8 cellular contexts compared by ENCODE assay signal in genomic region chr4:139665690-139666529, GRCh38. TPM values are rescaled to one million over a fixed set of nuclear protein-coding genes. Genes with fewer than 3 reads are reported as not detected.
DNase-seq lines count a peak whose midpoint lies in the region; ATAC-seq and TF ChIP-seq lines count a peak whose summit lies in the region.

MGST2 (plus strand) TSS chr4:139665819; CDS start chr4:139666020, 201 bp downstream.

- no peaks in the 10 kb centered on the region for H4K20me1 ChIP-seq in DOHH2 (ENCODE audit: control insufficient read depth, insufficient read depth, low read depth, low read length)

- POLR2A ChIA-PET in activated naive CD8-positive, alpha-beta T cell treated with anti-CD3 and anti-CD28 coated beads, Interleukin-2, amount 10 ng/mL, durations not matched to agents 7 days and 5 days (lab: Charles Lee), result interaction anchor here (0.8 to 1.4 kb wide), 4 partner anchors 8 to 578 kb away, joined by 3 to 5 read pairs (median 3); no protein-coding TSS in a partner anchor

- peak within 1 kb of the TSS; percentile 22 for H3K27ac ChIP-seq in DOHH2 (ENCODE audit: low read depth, low read length)

- no peaks in the 10 kb centered on the region for H3K9me3 Mint-ChIP-seq in activated naive CD8-positive, alpha-beta T cell treated with anti-CD3 and anti-CD28 coated beads, Interleukin-2, amount 10 ng/mL, durations not matched to agents 7 days and 5 days

- no peak for TF ChIP-seq CTCF in DOHH2 (IDR thresholded peaks at IDR 0.05; ENCODE audit: low read depth, low read length, poor library complexity, severe bottlenecking)

- H3K27ac Mint-ChIP-seq in activated naive CD8-positive, alpha-beta T cell treated with anti-CD3 and anti-CD28 coated beads, Interleukin-2, amount 10 ng/mL, durations not matched to agents 7 days and 5 days, result peak within 1 kb of the TSS; percentile 95

- H3K79me2 ChIP-seq in DOHH2 (ENCODE audit: control insufficient read depth, low read length), result peaks cover 10% of the 10 kb centered on the region; the same call in 1 of the 2 replicates

- peak within 1 kb of the TSS; percentile 80 for H3K4me2 ChIP-seq in DOHH2 (ENCODE audit: low read length)

- H3K36me3 ChIP-seq in DOHH2 (ENCODE audit: control insufficient read depth, low read length), result no peaks in the 10 kb centered on the region

- H3K4me3 Mint-ChIP-seq in activated naive CD8-positive, alpha-beta T cell treated with anti-CD3 and anti-CD28 coated beads, Interleukin-2, amount 10 ng/mL, durations not matched to agents 7 days and 5 days, result peak within 1 kb of the TSS; percentile 98

- H3K9me3 ChIP-seq in DOHH2 (ENCODE audit: control insufficient read depth, insufficient read depth, low read length), result no peaks in the 10 kb centered on the region

- H3K27me3 ChIP-seq in DOHH2 (ENCODE audit: control insufficient read depth, low read length), result no peaks in the 10 kb centered on the region

- peak within 1 kb of the TSS; percentile 85 for H3K4me3 ChIP-seq in DOHH2 (ENCODE audit: low read length)

- intact Hi-C loops in Right ventricle myocardium inferior (cut with DNase I), result loop anchor here (5.0 kb wide), 1 partner anchor 486 kb away; the partner anchor contains the start of gene MAML3

- no peaks in the 10 kb centered on the region for H3F3A ChIP-seq in DOHH2 (ENCODE audit: control insufficient read depth, insufficient read depth)

- no peaks in the 10 kb centered on the region for H3K9me2 ChIP-seq in DOHH2 (replicated peaks; ENCODE audit: control insufficient read depth, low read length)

- H3K36me3 Mint-ChIP-seq in activated naive CD8-positive, alpha-beta T cell treated with anti-CD3 and anti-CD28 coated beads, Interleukin-2, amount 10 ng/mL, durations not matched to agents 7 days and 5 days, result peaks cover 4% of the 10 kb centered on the region

- peak; percentile 86 for ATAC-seq in GM21381 (IDR thresholded peaks at IDR 0.05; ENCODE audit: unreplicated experiment)
- ATAC-seq in activated naive CD8-positive, alpha-beta T cell treated with anti-CD3 and anti-CD28 coated beads, Interleukin-2, amount 10 ng/mL, durations not matched to agents 7 days and 5 days (ENCODE audit: low read depth), result peak; percentile 68
- ATAC-seq in Right ventricle myocardium inferior, result peak; percentile 95

- peaks cover 5% of the 10 kb centered on the region for H3K27me3 Mint-ChIP-seq in activated naive CD8-positive, alpha-beta T cell treated with anti-CD3 and anti-CD28 coated beads, Interleukin-2, amount 10 ng/mL, durations not matched to agents 7 days and 5 days

- peaks cover 24% of the 10 kb centered on the region for H3K4me1 Mint-ChIP-seq in activated naive CD8-positive, alpha-beta T cell treated with anti-CD3 and anti-CD28 coated beads, Interleukin-2, amount 10 ng/mL, durations not matched to agents 7 days and 5 days

- peak; percentile 89 for DNase-seq in HT-29 (ENCODE audit: low spot score)
- DNase-seq in OCI-M2 (lab: John Stamatoyannopoulos, UW; ENCODE audit: unreplicated experiment), result peak; percentile 44
- peak; percentile 51 for DNase-seq in activated naive CD8-positive, alpha-beta T cell treated with anti-CD3 and anti-CD28 coated beads, Interleukin-2, amount 10 ng/mL, durations not matched to agents 7 days and 5 days
- DNase-seq in Right ventricle myocardium inferior (ENCODE audit: missing footprints), result peak; percentile 88
- DNase-seq in nucleus accumbens (lab: John Stamatoyannopoulos, UW), result peak in 36 of 56 donors; percentile 2 to 53 (median 18)
- no peak for DNase-seq in cortex of kidney (lab: John Stamatoyannopoulos, UW)

- peaks cover 22% of the 10 kb centered on the region for H3K4me1 ChIP-seq in DOHH2 (ENCODE audit: control insufficient read depth, low read length)

RNA-seq across cellular contexts. Expression of gene MGST2, which starts in this region (rescaled TPM):
- total RNA-seq in HT-29 (2014; rRNA removed; shearing (Covaris generic)), result 30.5 and 32.8 TPM in 2 replicates
- 10 to 100 TPM; 10.8 to 11.0 TPM for total RNA-seq in activated naive CD8-positive, alpha-beta T cell treated with anti-CD3 and anti-CD28 coated beads, Interleukin-2, amount 10 ng/mL, durations not matched to agents 7 days and 5 days
- total RNA-seq in Right ventricle myocardium inferior, result 101 TPM
